In genomic region chr20:63971960-63972311, GRCh38 we compare ENCODE assay signal across 1 cellular context.
A peak's percentile ranks its signal among the peaks of the same experiment; 100 is the strongest.
TF ChIP-seq lines count a peak whose summit lies in the region.

No MANE protein-coding gene starts in this region.

TF ChIP-seq in HepG2, 621 proteins besides CTCF, POLR2A, EP300 and RAD21:
- TF ChIP-seq ZNF563 (CRISPR knock-in tag; IDR thresholded peaks at IDR 0.05) (peak; percentile 40; the same call in 1 of the 2 replicates), ZBTB39 (CRISPR knock-in tag; IDR thresholded peaks at IDR 0.05) (0 out of 2 replicates have a peak, but pooled peaks have one; percentile 34), ZNF460 (CRISPR knock-in tag; IDR thresholded peaks at IDR 0.05; ENCODE audit: borderline replicate concordance) (peak; percentile 55; the same call in 1 of the 2 replicates), FOXO4 (CRISPR knock-in tag; conservative IDR thresholded peaks at IDR 0.05) (0 out of 2 replicates have a peak, but pooled peaks have one; percentile 63), CEBPB (IDR thresholded peaks at IDR 0.05; ENCODE audit: borderline replicate concordance, low read depth, low read length) (0 out of 2 replicates have a peak, but pooled peaks have one; percentile 7)
- TF ChIP-seq, protein P1, sequence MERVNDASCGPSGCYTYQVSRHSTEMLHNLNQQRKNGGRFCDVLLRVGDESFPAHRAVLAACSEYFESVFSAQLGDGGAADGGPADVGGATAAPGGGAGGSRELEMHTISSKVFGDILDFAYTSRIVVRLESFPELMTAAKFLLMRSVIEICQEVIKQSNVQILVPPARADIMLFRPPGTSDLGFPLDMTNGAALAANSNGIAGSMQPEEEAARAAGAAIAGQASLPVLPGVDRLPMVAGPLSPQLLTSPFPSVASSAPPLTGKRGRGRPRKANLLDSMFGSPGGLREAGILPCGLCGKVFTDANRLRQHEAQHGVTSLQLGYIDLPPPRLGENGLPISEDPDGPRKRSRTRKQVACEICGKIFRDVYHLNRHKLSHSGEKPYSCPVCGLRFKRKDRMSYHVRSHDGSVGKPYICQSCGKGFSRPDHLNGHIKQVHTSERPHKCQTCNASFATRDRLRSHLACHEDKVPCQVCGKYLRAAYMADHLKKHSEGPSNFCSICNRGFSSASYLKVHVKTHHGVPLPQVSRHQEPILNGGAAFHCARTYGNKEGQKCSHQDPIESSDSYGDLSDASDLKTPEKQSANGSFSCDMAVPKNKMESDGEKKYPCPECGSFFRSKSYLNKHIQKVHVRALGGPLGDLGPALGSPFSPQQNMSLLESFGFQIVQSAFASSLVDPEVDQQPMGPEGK (CRISPR knock-in tag; IDR thresholded peaks at IDR 0.05), result 0 out of 2 replicates have a peak, but pooled peaks have one; percentile 4
- TF ChIP-seq, protein P2, sequence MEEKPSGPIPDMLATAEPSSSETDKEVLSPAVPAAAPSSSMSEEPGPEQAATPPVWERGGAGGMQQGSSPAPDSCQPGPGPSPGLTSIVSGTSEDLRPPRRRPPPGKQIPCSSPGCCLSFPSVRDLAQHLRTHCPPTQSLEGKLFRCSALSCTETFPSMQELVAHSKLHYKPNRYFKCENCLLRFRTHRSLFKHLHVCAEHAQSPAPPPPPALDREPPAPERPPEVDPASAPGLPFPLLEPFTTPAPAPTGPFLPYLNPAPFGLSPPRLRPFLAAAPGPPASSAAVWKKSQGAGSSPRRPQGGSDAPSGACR (CRISPR knock-in tag; IDR thresholded peaks at IDR 0.05), result 0 out of 2 replicates have a peak, but pooled peaks have one; percentile 51
